8 cellular contexts compared by ENCODE assay signal in genomic region chr18:62186656-62187542, GRCh38. TPM values are rescaled to one million over a fixed set of nuclear protein-coding genes. Genes with fewer than 3 reads are reported as not detected.
DNase-seq lines count a peak whose midpoint lies in the region; ATAC-seq and TF ChIP-seq lines count a peak whose summit lies in the region.

A gene with protein sequence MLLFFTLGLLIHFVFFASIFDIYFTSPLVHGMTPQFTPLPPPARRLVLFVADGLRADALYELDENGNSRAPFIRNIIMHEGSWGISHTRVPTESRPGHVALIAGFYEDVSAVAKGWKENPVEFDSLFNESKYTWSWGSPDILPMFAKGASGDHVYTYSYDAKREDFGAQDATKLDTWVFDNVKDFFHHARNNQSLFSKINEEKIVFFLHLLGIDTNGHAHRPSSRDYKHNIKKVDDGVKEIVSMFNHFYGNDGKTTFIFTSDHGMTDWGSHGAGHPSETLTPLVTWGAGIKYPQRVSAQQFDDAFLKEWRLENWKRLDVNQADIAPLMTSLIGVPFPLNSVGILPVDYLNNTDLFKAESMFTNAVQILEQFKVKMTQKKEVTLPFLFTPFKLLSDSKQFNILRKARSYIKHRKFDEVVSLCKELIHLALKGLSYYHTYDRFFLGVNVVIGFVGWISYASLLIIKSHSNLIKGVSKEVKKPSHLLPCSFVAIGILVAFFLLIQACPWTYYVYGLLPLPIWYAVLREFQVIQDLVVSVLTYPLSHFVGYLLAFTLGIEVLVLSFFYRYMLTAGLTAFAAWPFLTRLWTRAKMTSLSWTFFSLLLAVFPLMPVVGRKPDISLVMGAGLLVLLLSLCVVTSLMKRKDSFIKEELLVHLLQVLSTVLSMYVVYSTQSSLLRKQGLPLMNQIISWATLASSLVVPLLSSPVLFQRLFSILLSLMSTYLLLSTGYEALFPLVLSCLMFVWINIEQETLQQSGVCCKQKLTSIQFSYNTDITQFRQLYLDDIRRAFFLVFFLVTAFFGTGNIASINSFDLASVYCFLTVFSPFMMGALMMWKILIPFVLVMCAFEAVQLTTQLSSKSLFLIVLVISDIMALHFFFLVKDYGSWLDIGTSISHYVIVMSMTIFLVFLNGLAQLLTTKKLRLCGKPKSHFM (minus strand): TSS chr18:62187056. CDS start chr18:62161353, 25,703 bp downstream.
TSS of gene RELCH (plus strand) at chr18:62187255. CDS start at chr18:62187506, 251 bp downstream.

- H3K4me3 Mint-ChIP-seq in natural killer cell treated with Interleukin-12 subunit alpha and Interleukin-12 subunit beta and Interleukin-15 and Interleukin-18, amount 100 ng/mL, for 72 hours, result peak within 1 kb of the TSS; percentile 100

- peaks cover 34 to 51% of the 10 kb centered on the region in 2 donors for H3K4me1 Mint-ChIP-seq in natural killer cell treated with Interleukin-12 subunit alpha and Interleukin-12 subunit beta and Interleukin-15 and Interleukin-18, amount 100 ng/mL, for 72 hours (ENCODE audit: low read depth in 2 of 2)

- H3K9me3 Mint-ChIP-seq in natural killer cell treated with Interleukin-12 subunit alpha and Interleukin-12 subunit beta and Interleukin-15 and Interleukin-18, amount 100 ng/mL, for 72 hours, result no peaks in the 10 kb centered on the region

- H3K27me3 ChIP-seq in H7 (ENCODE audit: control insufficient read depth, insufficient read depth, low read length), result no peaks in the 10 kb centered on the region

- H3K27ac Mint-ChIP-seq in natural killer cell treated with Interleukin-12 subunit alpha and Interleukin-12 subunit beta and Interleukin-15 and Interleukin-18, amount 100 ng/mL, for 72 hours, result peak within 1 kb of the TSS; percentile 95

- no peaks in the 10 kb centered on the region for H3K36me3 Mint-ChIP-seq in natural killer cell treated with Interleukin-12 subunit alpha and Interleukin-12 subunit beta and Interleukin-15 and Interleukin-18, amount 100 ng/mL, for 72 hours

- no peaks in the 10 kb centered on the region for H3K36me3 ChIP-seq in H7 (replicated peaks; ENCODE audit: control insufficient read depth, insufficient read depth, low read length)

- no peaks in the 10 kb centered on the region for H3K27me3 Mint-ChIP-seq in natural killer cell treated with Interleukin-12 subunit alpha and Interleukin-12 subunit beta and Interleukin-15 and Interleukin-18, amount 100 ng/mL, for 72 hours

- TF ChIP-seq CTCF in fibroblast of pulmonary artery (IDR thresholded peaks at IDR 0.05; ENCODE audit: low read length, missing control alignments), result no peak

- DNase-seq in ELF-1 (ENCODE audit: low read depth, low spot score) (peak; percentile 98), H7 (peak; percentile 93), M059J (ENCODE audit: low read depth) (peak; percentile 99), SHP77 (lab: John Stamatoyannopoulos, UW) (peak; percentile 98 to 99), fibroblast of pulmonary artery (ENCODE audit: low read depth) (peak; percentile 99)
- peak; percentile 91 for DNase-seq in activated effector memory CD4-positive, alpha-beta T cell treated with Interleukin-2 at 50 U/mL for 16 hours
- DNase-seq in natural killer cell treated with Interleukin-12 subunit alpha and Interleukin-12 subunit beta and Interleukin-15 and Interleukin-18, amount 100 ng/mL, for 72 hours (ENCODE audit: low spot score), result peak; percentile 97
- peak; percentile 91 for DNase-seq in stimulated activated naive CD8-positive, alpha-beta T cell treated with anti-CD3 and anti-CD28 coated beads, Interleukin-15, Interleukin-2, amounts not matched to agents 100 U/mL and 50 U/mL, for 24 hours

- ATAC-seq in natural killer cell treated with Interleukin-12 subunit alpha and Interleukin-12 subunit beta and Interleukin-15 and Interleukin-18, amount 100 ng/mL, for 72 hours, result peak; percentile 96 to 98
- peak; percentile 94 for ATAC-seq in stimulated activated naive CD8-positive, alpha-beta T cell treated with anti-CD3 and anti-CD28 coated beads, Interleukin-15, Interleukin-2, amounts not matched to agents 100 U/mL and 50 U/mL, for 24 hours

- H3K4me3 ChIP-seq in H7 (ENCODE audit: insufficient read depth, low read depth, low read length) (peak within 1 kb of the TSS; percentile 95), fibroblast of pulmonary artery (replicated peaks; ENCODE audit: low read depth, low read length) (peak within 1 kb of the TSS; percentile 97)

RNA-seq across cellular contexts. Expression of the first gene that starts in this region (rescaled TPM):
- total RNA-seq in H7 (2014; rRNA removed; shearing (Covaris generic)), result 16.2 and 16.4 TPM in 2 replicates
- total RNA-seq in M059J (2014; rRNA removed; shearing (Covaris generic)), result 36.8 and 39.5 TPM in 2 replicates
- 10 to 100 TPM; 35.7 to 53.6 TPM for total RNA-seq in natural killer cell treated with Interleukin-12 subunit alpha and Interleukin-12 subunit beta and Interleukin-15 and Interleukin-18, amount 100 ng/mL, for 72 hours

RNA-seq across cellular contexts. Expression of gene RELCH, which starts in this region (rescaled TPM):
- 16.2 and 18.0 TPM in 2 replicates for total RNA-seq in H7 (2014; rRNA removed; shearing (Covaris generic))
- total RNA-seq in M059J (2014; rRNA removed; shearing (Covaris generic)), result 21.1 and 38.7 TPM in 2 replicates
- 10 to 100 TPM; 38.9 to 56.3 TPM for total RNA-seq in natural killer cell treated with Interleukin-12 subunit alpha and Interleukin-12 subunit beta and Interleukin-15 and Interleukin-18, amount 100 ng/mL, for 72 hours

Comparison
In these comparisons a context has a peak if more than half of its experiments do, and no peak if none do; other contexts are left out.
1. Peak in every context shown above with its lines: DNase-seq, ATAC-seq and H3K4me3 ChIP-seq.